In the genomic region with DNA sequence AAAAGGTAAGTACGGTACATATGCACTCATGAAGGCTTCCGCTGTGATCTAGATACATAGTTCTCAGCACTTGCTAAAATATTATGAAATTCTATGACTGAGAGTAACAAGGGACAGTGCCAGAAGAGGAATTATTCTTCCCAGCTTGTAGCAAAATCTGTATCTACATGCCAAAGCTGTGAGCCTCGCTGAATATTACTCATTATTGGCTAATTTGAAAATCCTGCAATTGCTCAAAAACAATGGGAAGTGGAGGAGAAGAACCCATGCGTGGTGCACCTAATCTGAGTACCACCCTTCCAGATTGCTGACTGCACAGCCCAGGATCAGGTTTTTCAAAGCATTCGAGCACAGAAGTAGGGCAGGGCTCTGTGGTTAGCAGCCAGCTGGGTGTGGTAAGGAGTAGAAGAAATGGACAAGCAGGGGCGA, we compare ENCODE assay signal across 17 cellular contexts. TPM values are rescaled to one million over a fixed set of nuclear protein-coding genes. Genes with fewer than 3 reads are reported as not detected.
A peak's percentile ranks its signal among the peaks of the same experiment; 100 is the strongest.
DNase-seq lines count a peak whose midpoint lies in the region; ATAC-seq and TF ChIP-seq lines count a peak whose summit lies in the region.
"Had no signal": no experiment of that assay in that cellular context is flagged by ENCODE, and none has a peak within 500 bp of the region (broad histone marks: within the 10 kb centered on the region; RNA-seq: fewer than 3 reads in every experiment).

No MANE protein-coding gene starts in this region.

- intact Hi-C loops in esophagus squamous epithelium (cut with DNase I): no loop called here
- intact Hi-C loops in left colon (cut with DNase I, micrococcal nuclease): no loop called here

- ATAC-seq in HG03139 (IDR thresholded peaks at IDR 0.05; ENCODE audit: unreplicated experiment): no peak
- ATAC-seq in left colon: no peak
- no peak for ATAC-seq in HG02840 (IDR thresholded peaks at IDR 0.05; ENCODE audit: low FRiP score, unreplicated experiment)
- ATAC-seq: activated naive CD4-positive, alpha-beta T cell treated with anti-CD3 and anti-CD28 coated beads, Interleukin-2, amount 50 U/mL, for 72 hours had no signal

- no peaks in the 10 kb centered on the region for H3K9me3 ChIP-seq in esophagus squamous epithelium

- H3K4me3 ChIP-seq in GM12865 (ENCODE audit: low read depth, low read length) (no peak overlapping the region), esophagus squamous epithelium (peak overlapping the region in 1 of 4 donors; percentile 12), skin epidermis (no peak overlapping the region)
- H3K4me3 ChIP-seq: coronary artery had no signal

- peaks cover 15 to 59% (median 15%) of the 10 kb centered on the region in 3 donors for H3K4me1 ChIP-seq in esophagus squamous epithelium

- TF ChIP-seq POLR2A in esophagus squamous epithelium (IDR thresholded peaks at IDR 0.05): no peak

- H3K36me3 ChIP-seq in esophagus squamous epithelium: peaks cover 0 to 7% (median 0%) of the 10 kb centered on the region in 3 donors

- H3K27ac ChIP-seq in esophagus squamous epithelium: peak overlapping the region; percentile 78 to 86 (median 85)
- peak overlapping the region in 13 of 21 experiments; percentile 1 to 81 (median 64) for H3K27ac ChIP-seq in skin epidermis
- H3K27ac ChIP-seq: coronary artery had no signal

- TF ChIP-seq CTCF in GM12865 (IDR thresholded peaks at IDR 0.05; ENCODE audit: insufficient read depth, low read depth, low read length, missing control alignments) (no peak), esophagus squamous epithelium (IDR thresholded peaks at IDR 0.05) (no peak)

- DNase-seq in GM12865 (ENCODE audit: low read depth) (peak; percentile 2), OCI-M1 (lab: John Stamatoyannopoulos, UW) (peak; percentile 53), esophagus squamous epithelium (lab: John Stamatoyannopoulos, UW) (no peak), NCI-H2227 treated with DMSO at 0.1 percent for 48 hours (lab: John Stamatoyannopoulos, UW) (no peak), left colon (no peak)
- DNase-seq: NCI-H2029 treated with DMSO at 0.1 percent for 48 hours; stimulated activated CD4-positive, alpha-beta T cell treated with anti-CD3 and anti-CD28 coated beads, Interleukin-2, amount 100 ng/mL, for 48 hours; stimulated activated naive CD4-positive, alpha-beta T cell had no signal

- WGBS in esophagus squamous epithelium, 2 donors: 23 to 35% methylated on average over 5 to 6 of the region's 6 CpGs

- no peaks in the 10 kb centered on the region for H3K27me3 ChIP-seq in esophagus squamous epithelium

RNA-seq across cellular contexts. Expression of gene PDCL2, which starts 17.4 kb away (rescaled TPM):
- total RNA-seq in esophagus squamous epithelium: 1 to 10 TPM in 1 of 4 donors, not detected in 3; 1.5 TPM
- total RNA-seq in left colon: not detected
- total RNA-seq: activated CD8-positive, alpha-beta memory T cell treated with anti-CD3 and anti-CD28 coated beads for 36 hours; activated naive CD4-positive, alpha-beta T cell treated with anti-CD3 and anti-CD28 coated beads, Interleukin-2, amount 50 U/mL, for 72 hours; H1; lower leg skin; osteocyte had no signal

RNA-seq across cellular contexts. Expression of gene NMU, which starts 26.7 kb away (rescaled TPM):
- total RNA-seq in esophagus squamous epithelium (100 to 1,000 TPM; 110 to 137 (median 116) TPM), left colon (under 1 TPM; 0.42 to 0.67 TPM)
- total RNA-seq: osteocyte had no signal

Comparison
In these comparisons a context has a peak if more than half of its experiments do, and no peak if none do; other contexts are left out.
1. DNase-seq: peak in GM12865 (single experiment) and OCI-M1 (single experiment); none in esophagus squamous epithelium (single experiment), NCI-H2227 treated with DMSO at 0.1 percent for 48 hours (single experiment) and left colon (0 of 2).
2. RNA of gene NMU, which starts 26.7 kb away (total RNA-seq): 110 to 137 TPM in esophagus squamous epithelium; 0.42 to 0.67 TPM in left colon; every median in the first group is over 10 times any median in the second.